In genomic region chr5:118486647-118487046, GRCh38 we compare ENCODE assay signal across 22 cellular contexts.
"Had no signal": no experiment of that assay in that cellular context is flagged by ENCODE, and none has a peak within 500 bp of the region (broad histone marks: within the 10 kb centered on the region; RNA-seq: fewer than 3 reads in every experiment).

No MANE protein-coding gene starts in this region.

- H3K36me3 Mint-ChIP-seq: activated naive CD8-positive, alpha-beta T cell treated with anti-CD3 and anti-CD28 coated beads for 36 hours; natural killer cell treated with Interleukin-12 subunit alpha and Interleukin-12 subunit beta and Interleukin-15 and Interleukin-18, amount 100 ng/mL, for 72 hours had no signal

- H3K27ac Mint-ChIP-seq: activated B cell treated with CpG ODN at 0.5 μM for 24 hours; activated CD4-positive, alpha-beta T cell treated with anti-CD3 and anti-CD28 coated beads for 36 hours; activated naive CD8-positive, alpha-beta T cell treated with anti-CD3 and anti-CD28 coated beads for 36 hours; activated T-helper 2 cell treated with anti-CD3 and anti-CD28 coated beads, Interferon-gamma antibody, Interleukin-2, Interleukin-4, amounts not matched to agents 10 μg/mL and 5 μg/mL and 100 μg/mL, durations not matched to agents 14 hours and 24 hours and 36 hours; natural killer cell treated with Interleukin-12 subunit alpha and Interleukin-12 subunit beta and Interleukin-15 and Interleukin-18, amount 100 ng/mL, for 72 hours; stimulated activated naive CD8-positive, alpha-beta T cell treated with anti-CD3 and anti-CD28 coated beads, Interleukin-15, Interleukin-2, amounts not matched to agents 100 ng/mL and 50 ng/mL, for 24 hours had no signal

- H3K4me1 Mint-ChIP-seq: activated CD4-positive, alpha-beta T cell treated with anti-CD3 and anti-CD28 coated beads for 36 hours; activated naive CD8-positive, alpha-beta T cell treated with anti-CD3 and anti-CD28 coated beads for 36 hours had no signal

- H3K27me3 ChIP-seq: heart left ventricle, left lung, pancreas, right lobe of liver, tibial artery had no signal

- DNase-seq: activated B cell treated with CpG ODN at 0.5 μM for 24 hours; activated CD4-positive, alpha-beta T cell treated with anti-CD3 and anti-CD28 coated beads for 36 hours; activated CD4-positive, alpha-beta T cell treated with anti-CD3 and anti-CD28 coated beads, Interleukin-2, amount 50 U/mL, for 48 hours; activated CD8-positive, alpha-beta memory T cell treated with anti-CD3 and anti-CD28 coated beads, Interleukin-2, amount 50 U/mL, for 48 hours; activated naive CD4-positive, alpha-beta T cell treated with Interleukin-2 at 50 U/mL for 16 hours; activated naive CD8-positive, alpha-beta T cell treated with anti-CD3 and anti-CD28 coated beads for 36 hours; activated T-cell treated with anti-CD3 and anti-CD28 coated beads, Interleukin-2, amount 50 U/mL, for 4 hours; central memory CD4-positive, alpha-beta T cell; heart left ventricle; left lung; pancreas; right lobe of liver; stimulated activated CD4-positive, alpha-beta T cell treated with anti-CD3 and anti-CD28 coated beads, Interleukin-1b, Interleukin-23, amount 100 ng/mL, for 48 hours; substantia nigra; T1000; tibial artery had no signal

- ATAC-seq: activated CD4-positive, alpha-beta T cell treated with anti-CD3 and anti-CD28 coated beads for 36 hours; activated T-cell treated with anti-CD3 and anti-CD28 coated beads, Interleukin-2, amount 50 U/mL, for 4 hours; heart left ventricle; left lung; natural killer cell treated with Interleukin-12 subunit alpha and Interleukin-12 subunit beta and Interleukin-15 and Interleukin-18, amount 100 ng/mL, for 72 hours; pancreas; right lobe of liver had no signal

- H3K27me3 Mint-ChIP-seq: activated B cell treated with CpG ODN at 0.5 μM for 24 hours; activated CD4-positive, alpha-beta T cell treated with anti-CD3 and anti-CD28 coated beads for 36 hours; activated naive CD8-positive, alpha-beta T cell treated with anti-CD3 and anti-CD28 coated beads for 36 hours; natural killer cell treated with Interleukin-12 subunit alpha and Interleukin-12 subunit beta and Interleukin-15 and Interleukin-18, amount 100 ng/mL, for 72 hours; stimulated activated naive CD8-positive, alpha-beta T cell treated with anti-CD3 and anti-CD28 coated beads, Interleukin-15, Interleukin-2, amounts not matched to agents 100 ng/mL and 50 ng/mL, for 24 hours had no signal

- H3K9me3 ChIP-seq: heart left ventricle, pancreas, right lobe of liver, tibial artery had no signal

- H3K36me3 ChIP-seq: heart left ventricle, left lung, pancreas, right lobe of liver, tibial artery had no signal

- H3K4me3 Mint-ChIP-seq: activated B cell treated with CpG ODN at 0.5 μM for 24 hours; activated CD4-positive, alpha-beta T cell treated with anti-CD3 and anti-CD28 coated beads for 36 hours; activated naive CD8-positive, alpha-beta T cell treated with anti-CD3 and anti-CD28 coated beads for 36 hours; activated T-cell treated with anti-CD3 and anti-CD28 coated beads, Interleukin-2, amount 50 U/mL, for 4 hours; natural killer cell treated with Interleukin-12 subunit alpha and Interleukin-12 subunit beta and Interleukin-15 and Interleukin-18, amount 100 ng/mL, for 72 hours; stimulated activated naive CD8-positive, alpha-beta T cell treated with anti-CD3 and anti-CD28 coated beads, Interleukin-15, Interleukin-2, amounts not matched to agents 100 ng/mL and 50 ng/mL, for 24 hours had no signal

- H3K27ac ChIP-seq: epithelial cell of prostate, heart left ventricle, left lung, pancreas, right lobe of liver, skin epidermis, tibial artery had no signal

- H3K4me1 ChIP-seq: heart left ventricle, left lung, pancreas, right lobe of liver, tibial artery had no signal

- H3K4me3 ChIP-seq: heart left ventricle, left lung, lung, pancreas, right lobe of liver, skin epidermis, tibial artery had no signal
